In genomic region chr15:64460737-64461576, GRCh38 we compare ENCODE assay signal across 8 cellular contexts. TPM values are rescaled to one million over a fixed set of nuclear protein-coding genes. Genes with fewer than 3 reads are reported as not detected.
DNase-seq lines count a peak whose midpoint lies in the region; ATAC-seq, FAIRE-seq and TF ChIP-seq lines count a peak whose summit lies in the region.

No MANE protein-coding gene starts in this region.

- no peak overlapping the region for H2BK120ac ChIP-seq in neuronal stem cell (ENCODE audit: low read depth, low read length)

- TF ChIP-seq POLR2A in gastroesophageal sphincter (IDR thresholded peaks at IDR 0.05) = peak in 1 of 2 donors; percentile 31

- no peak overlapping the region for H2BK15ac ChIP-seq in neuronal stem cell (ENCODE audit: low read length)

- peak; percentile 73 for DNase-seq in GM04503 (ENCODE audit: low read depth)
- peak; percentile 67 for DNase-seq in RPMI8226
- DNase-seq in activated naive CD4-positive, alpha-beta T cell treated with anti-CD3 and anti-CD28 coated beads, Interleukin-2, amount 50 U/mL, for 16 hours = peak; percentile 22
- DNase-seq in neuronal stem cell (ENCODE audit: low spot score) = no peak
- DNase-seq in urothelium cell line (ENCODE audit: low spot score) = peak; percentile 75
- no peak for DNase-seq in NAMALWA (ENCODE audit: low spot score)

- TF ChIP-seq EP300 in gastroesophageal sphincter (IDR thresholded peaks at IDR 0.05) = no peak

- peak overlapping the region; percentile 70 for H3K9ac ChIP-seq in neuronal stem cell (ENCODE audit: low read depth, low read length, poor library complexity)

- FAIRE-seq in urothelium cell line (lab: Jason Lieb, UNC) = no peak

- H3K23ac ChIP-seq in neuronal stem cell (ENCODE audit: low read depth, low read length, poor library complexity) = no peak overlapping the region

- H2BK12ac ChIP-seq in neuronal stem cell (ENCODE audit: low read length) = no peak overlapping the region

- no peak overlapping the region for H3K4ac ChIP-seq in neuronal stem cell (ENCODE audit: low read length)

- 0 to 2% methylated on average over 8 to 10 of the region's 54 CpGs for WGBS in gastroesophageal sphincter (ENCODE audit: low coverage in 1 of 2), 2 donors
- WGBS in neuronal stem cell (ENCODE audit: extremely low coverage in 2 of 2, insufficient read length in 2 of 2, insufficient replicate concordance in 1 of 2), 2 donors = no CpG with 5 or more reads among the region's 54 CpGs

- no peak overlapping the region for H2AK5ac ChIP-seq in neuronal stem cell (ENCODE audit: low read depth, low read length)

- no peak overlapping the region for H2BK5ac ChIP-seq in neuronal stem cell (ENCODE audit: low read length)

- H3K4me2 ChIP-seq in neuronal stem cell (ENCODE audit: insufficient read depth, low read length, poor library complexity, severe bottlenecking) = peak overlapping the region; percentile 44

- no peak overlapping the region for H4K91ac ChIP-seq in neuronal stem cell (ENCODE audit: low read depth, low read length, poor library complexity)

- H3K4me3 ChIP-seq in gastroesophageal sphincter = peak overlapping the region; percentile 78 to 96
- peak overlapping the region; percentile 86 to 89 for H3K4me3 ChIP-seq in neuronal stem cell (ENCODE audit: low read length in 2 of 2)

- ATAC-seq in HG03520 (IDR thresholded peaks at IDR 0.05; ENCODE audit: unreplicated experiment) (peak; percentile 16), gastroesophageal sphincter (peak; percentile 73)

- peak overlapping the region; percentile 2 for H2AFZ ChIP-seq in neuronal stem cell (ENCODE audit: low read length)

- H3K9me3 ChIP-seq in gastroesophageal sphincter (no peaks in the 10 kb centered on the region), neuronal stem cell (replicated peaks in 1 of 2; ENCODE audit: control insufficient read depth in 2 of 2, insufficient read depth in 1 of 2, low read depth in 1 of 2, low read length in 2 of 2) (no peaks in the 10 kb centered on the region)

- H3K79me1 ChIP-seq in neuronal stem cell (ENCODE audit: low read depth, low read length) = no peaks in the 10 kb centered on the region

- peaks cover 30 to 82% (median 45%) of the 10 kb centered on the region in 3 donors for H3K4me1 ChIP-seq in gastroesophageal sphincter
- H3K4me1 ChIP-seq in neuronal stem cell (ENCODE audit: control insufficient read depth in 2 of 2, insufficient read depth in 1 of 2, low read depth in 1 of 2, low read length in 2 of 2) = peaks cover 27 to 32% of the 10 kb centered on the region in 2 donors

- no peak overlapping the region for H3K14ac ChIP-seq in neuronal stem cell (ENCODE audit: low read length)

- H3K27ac ChIP-seq in gastroesophageal sphincter (peak overlapping the region; percentile 87 to 97 (median 93)), neuronal stem cell (replicated peaks; ENCODE audit: low read length) (peak overlapping the region; percentile 50)

- H3K27me3 ChIP-seq in gastroesophageal sphincter = no peaks in the 10 kb centered on the region
- H3K27me3 ChIP-seq in neuronal stem cell (ENCODE audit: control insufficient read depth in 3 of 3, insufficient read depth in 3 of 3, low read depth in 1 of 3, low read length in 3 of 3) = no peaks in the 10 kb centered on the region

- H3K18ac ChIP-seq in neuronal stem cell (ENCODE audit: low read length) = peak overlapping the region; percentile 79

- H4K8ac ChIP-seq in neuronal stem cell (ENCODE audit: low read depth, low read length) = no peak overlapping the region

- no peaks in the 10 kb centered on the region for H3K36me3 ChIP-seq in gastroesophageal sphincter
- H3K36me3 ChIP-seq in neuronal stem cell (replicated peaks in 1 of 2; ENCODE audit: control insufficient read depth in 2 of 2, insufficient read depth in 2 of 2, low read length in 2 of 2) = peaks cover 0 to 21% of the 10 kb centered on the region in 2 donors

- TF ChIP-seq CTCF in gastroesophageal sphincter (IDR thresholded peaks at IDR 0.05) = peak in 1 of 4 experiments; percentile 44

RNA-seq across cellular contexts. Expression of gene ZNF609, which starts 0.6 kb away (rescaled TPM):
- total RNA-seq in gastroesophageal sphincter = 10 to 100 TPM; 38.7 to 50.6 (median 43.9) TPM
- polyA plus RNA-seq in neuronal stem cell (2013, experiment 1 of 2) = 19.3 TPM
- polyA plus RNA-seq in neuronal stem cell (2013, experiment 2 of 2) = 20.0 TPM

Comparison
In these comparisons a context has a peak if more than half of its experiments do, and no peak if none do; other contexts are left out.
1. DNase-seq: peak in GM04503 (single experiment), RPMI8226 (single experiment), activated naive CD4-positive, alpha-beta T cell treated with anti-CD3 and anti-CD28 coated beads, Interleukin-2, amount 50 U/mL, for 16 hours (single experiment) and urothelium cell line (single experiment); none in neuronal stem cell (single experiment) and NAMALWA (single experiment).